Comparison of ENCODE assay signal across 1 cellular context in the genomic region with DNA sequence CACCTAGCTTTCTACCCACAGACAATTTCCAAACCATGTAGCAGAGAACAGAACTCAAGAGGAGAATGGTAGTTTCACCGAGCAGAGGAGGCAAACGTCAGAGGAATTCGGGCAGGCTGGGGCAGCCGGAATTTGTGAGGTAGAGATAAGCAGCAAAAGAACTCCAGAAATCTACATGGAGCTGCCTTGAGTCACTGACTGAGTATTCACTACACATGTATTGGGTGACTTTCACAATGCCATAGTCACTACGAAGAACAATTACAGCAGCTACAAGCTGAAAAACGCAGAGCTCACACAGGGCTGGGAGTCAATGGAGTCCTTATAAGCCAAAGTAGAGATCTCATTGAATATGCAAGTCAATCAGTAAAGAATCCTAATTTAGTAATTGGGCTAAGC.
TF ChIP-seq lines count a peak whose summit lies in the region.

No MANE protein-coding gene starts in this region.

TF ChIP-seq in K562, 482 proteins besides CTCF, POLR2A, EP300 and RAD21 (continued from another document and continues in another):
- TF ChIP-seq, protein P1, sequence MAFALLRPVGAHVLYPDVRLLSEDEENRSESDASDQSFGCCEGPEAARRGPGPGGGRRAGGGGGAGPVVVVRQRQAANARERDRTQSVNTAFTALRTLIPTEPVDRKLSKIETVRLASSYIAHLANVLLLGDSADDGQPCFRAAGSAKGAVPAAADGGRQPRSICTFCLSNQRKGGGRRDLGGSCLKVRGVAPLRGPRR (CRISPR knock-in tag; IDR thresholded peaks at IDR 0.05) = no peak
- TF ChIP-seq ZNF354B (CRISPR knock-in tag; IDR thresholded peaks at IDR 0.05) = no peak
- 0 out of 2 replicates have a peak, but pooled peaks have one; percentile 14 for TF ChIP-seq NCOA1 (IDR thresholded peaks at IDR 0.05; ENCODE audit: low read depth)
- no peak for TF ChIP-seq ATF1 (CRISPR knock-in tag; IDR thresholded peaks at IDR 0.05)
- 0 out of 2 replicates have a peak, but pooled peaks have one; percentile 30 for TF ChIP-seq ATF1 (tag; IDR thresholded peaks at IDR 0.05)
- TF ChIP-seq GATAD2A (IDR thresholded peaks at IDR 0.05) = no peak
- peak; percentile 52; the same call in 1 of the 2 replicates for TF ChIP-seq TAL1 (IDR thresholded peaks at IDR 0.05)
- no peak for TF ChIP-seq SIN3A (IDR thresholded peaks at IDR 0.05; ENCODE audit: borderline replicate concordance in 2 of 2, control insufficient read depth in 1 of 2, low read depth in 2 of 2, low read length in 2 of 2)
- no peak for TF ChIP-seq SREBF2 (CRISPR knock-in tag; IDR thresholded peaks at IDR 0.05)
- peak; percentile 87 for TF ChIP-seq SMARCA4 (IDR thresholded peaks at IDR 0.05)
- no peak for TF ChIP-seq ZNF263 (CRISPR knock-in tag; IDR thresholded peaks at IDR 0.05; ENCODE audit: borderline replicate concordance)
- TF ChIP-seq DPF2 (IDR thresholded peaks at IDR 0.05) = peak; percentile 87
- no peak for TF ChIP-seq ZBED1 (IDR thresholded peaks at IDR 0.05)
- no peak for TF ChIP-seq ZSCAN32 (CRISPR knock-in tag; IDR thresholded peaks at IDR 0.05)
- no peak for TF ChIP-seq ZNF165 (CRISPR knock-in tag; IDR thresholded peaks at IDR 0.05; ENCODE audit: borderline replicate concordance)
- TF ChIP-seq MTF1 (CRISPR knock-in tag; IDR thresholded peaks at IDR 0.05; ENCODE audit: borderline replicate concordance) = no peak
- no peak for TF ChIP-seq SMARCB1 (IDR thresholded peaks at IDR 0.05; ENCODE audit: insufficient read length, low read depth)
- 0 out of 2 replicates have a peak, but pooled peaks have one; percentile 62 for TF ChIP-seq MXI1 (IDR thresholded peaks at IDR 0.05; ENCODE audit: low read depth, low read length)
- peak in 1 of 3 experiments; percentile 36 for TF ChIP-seq YY1 (IDR thresholded peaks at IDR 0.05; ENCODE audit: borderline replicate concordance in 1 of 3, control insufficient read depth in 1 of 3, extremely low read depth in 1 of 3, insufficient read depth in 3 of 3, insufficient read length in 1 of 3, insufficient replicate concordance in 2 of 3, low read depth in 1 of 3, low read length in 2 of 3)
- peak; percentile 21; the same call in 1 of the 2 replicates for TF ChIP-seq CREM (IDR thresholded peaks at IDR 0.05; ENCODE audit: low read depth)
- peak in 1 of 2 experiments; percentile 73; a peak in 2 of 4 replicates for TF ChIP-seq RCOR1 (IDR thresholded peaks at IDR 0.05; ENCODE audit: borderline replicate concordance in 1 of 2, low read depth in 2 of 2, low read length in 2 of 2)
- peak; percentile 46; the same call in 1 of the 2 replicates for TF ChIP-seq SMARCC2 (IDR thresholded peaks at IDR 0.05; ENCODE audit: low read depth)
- no peak for TF ChIP-seq SIX5 (IDR thresholded peaks at IDR 0.05; ENCODE audit: borderline replicate concordance in 1 of 2, insufficient read depth in 1 of 2, low read depth in 1 of 2, low read length in 2 of 2)
- TF ChIP-seq TBL1XR1 (IDR thresholded peaks at IDR 0.05; ENCODE audit: low read length in 2 of 2) = peak in 1 of 2 experiments; percentile 72; a peak in 1 of 4 replicates
- no peak for TF ChIP-seq SMAD3 (CRISPR knock-in tag; conservative IDR thresholded peaks at IDR 0.05)
- TF ChIP-seq CEBPB (tag; IDR thresholded peaks at IDR 0.05) = peak; percentile 84
- TF ChIP-seq PTTG1 (tag; IDR thresholded peaks at IDR 0.05; ENCODE audit: low read depth) = no peak
- TF ChIP-seq CEBPG (CRISPR knock-in tag; IDR thresholded peaks at IDR 0.05) = no peak
- TF ChIP-seq CEBPG (tag; conservative IDR thresholded peaks at IDR 0.05 in 1 of 2, IDR thresholded peaks at IDR 0.05 in 1 of 2) = 0 out of 4 replicates have a peak, but pooled peaks of 1 of the 2 experiments have one; percentile 21
- TF ChIP-seq ADNP (tag; IDR thresholded peaks at IDR 0.05) = no peak
- TF ChIP-seq, protein P2, sequence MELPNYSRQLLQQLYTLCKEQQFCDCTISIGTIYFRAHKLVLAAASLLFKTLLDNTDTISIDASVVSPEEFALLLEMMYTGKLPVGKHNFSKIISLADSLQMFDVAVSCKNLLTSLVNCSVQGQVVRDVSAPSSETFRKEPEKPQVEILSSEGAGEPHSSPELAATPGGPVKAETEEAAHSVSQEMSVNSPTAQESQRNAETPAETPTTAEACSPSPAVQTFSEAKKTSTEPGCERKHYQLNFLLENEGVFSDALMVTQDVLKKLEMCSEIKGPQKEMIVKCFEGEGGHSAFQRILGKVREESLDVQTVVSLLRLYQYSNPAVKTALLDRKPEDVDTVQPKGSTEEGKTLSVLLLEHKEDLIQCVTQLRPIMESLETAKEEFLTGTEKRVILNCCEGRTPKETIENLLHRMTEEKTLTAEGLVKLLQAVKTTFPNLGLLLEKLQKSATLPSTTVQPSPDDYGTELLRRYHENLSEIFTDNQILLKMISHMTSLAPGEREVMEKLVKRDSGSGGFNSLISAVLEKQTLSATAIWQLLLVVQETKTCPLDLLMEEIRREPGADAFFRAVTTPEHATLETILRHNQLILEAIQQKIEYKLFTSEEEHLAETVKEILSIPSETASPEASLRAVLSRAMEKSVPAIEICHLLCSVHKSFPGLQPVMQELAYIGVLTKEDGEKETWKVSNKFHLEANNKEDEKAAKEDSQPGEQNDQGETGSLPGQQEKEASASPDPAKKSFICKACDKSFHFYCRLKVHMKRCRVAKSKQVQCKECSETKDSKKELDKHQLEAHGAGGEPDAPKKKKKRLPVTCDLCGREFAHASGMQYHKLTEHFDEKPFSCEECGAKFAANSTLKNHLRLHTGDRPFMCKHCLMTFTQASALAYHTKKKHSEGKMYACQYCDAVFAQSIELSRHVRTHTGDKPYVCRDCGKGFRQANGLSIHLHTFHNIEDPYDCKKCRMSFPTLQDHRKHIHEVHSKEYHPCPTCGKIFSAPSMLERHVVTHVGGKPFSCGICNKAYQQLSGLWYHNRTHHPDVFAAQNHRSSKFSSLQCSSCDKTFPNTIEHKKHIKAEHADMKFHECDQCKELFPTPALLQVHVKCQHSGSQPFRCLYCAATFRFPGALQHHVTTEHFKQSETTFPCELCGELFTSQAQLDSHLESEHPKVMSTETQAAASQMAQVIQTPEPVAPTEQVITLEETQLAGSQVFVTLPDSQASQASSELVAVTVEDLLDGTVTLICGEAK (IDR thresholded peaks at IDR 0.05) = 0 out of 2 replicates have a peak, but pooled peaks have one; percentile 33
- TF ChIP-seq, protein P2 (CRISPR knock-in tag; IDR thresholded peaks at IDR 0.05) = no peak
- TF ChIP-seq DNMT1 (IDR thresholded peaks at IDR 0.05) = no peak
- TF ChIP-seq ZFP36 (IDR thresholded peaks at IDR 0.05; ENCODE audit: low read depth, low read length, partially characterized antibody) = no peak
- no peak for TF ChIP-seq RBM34 (IDR thresholded peaks at IDR 0.05; ENCODE audit: borderline replicate concordance, insufficient read depth, low read length)
- 0 out of 2 replicates have a peak, but pooled peaks have one; percentile 5 for TF ChIP-seq HCFC1 (IDR thresholded peaks at IDR 0.05; ENCODE audit: low read depth, low read length)
- TF ChIP-seq POLR2AphosphoS5 (IDR thresholded peaks at IDR 0.05; ENCODE audit: control insufficient read depth, insufficient read depth, low read depth, low read length) = 0 out of 2 replicates have a peak, but pooled peaks have one; percentile 29
- TF ChIP-seq TEAD4 (IDR thresholded peaks at IDR 0.05; ENCODE audit: low read length) = peak; percentile 81
- TF ChIP-seq TEAD4 (CRISPR knock-in tag; IDR thresholded peaks at IDR 0.05; ENCODE audit: borderline replicate concordance) = no peak
- TF ChIP-seq, protein P3, sequence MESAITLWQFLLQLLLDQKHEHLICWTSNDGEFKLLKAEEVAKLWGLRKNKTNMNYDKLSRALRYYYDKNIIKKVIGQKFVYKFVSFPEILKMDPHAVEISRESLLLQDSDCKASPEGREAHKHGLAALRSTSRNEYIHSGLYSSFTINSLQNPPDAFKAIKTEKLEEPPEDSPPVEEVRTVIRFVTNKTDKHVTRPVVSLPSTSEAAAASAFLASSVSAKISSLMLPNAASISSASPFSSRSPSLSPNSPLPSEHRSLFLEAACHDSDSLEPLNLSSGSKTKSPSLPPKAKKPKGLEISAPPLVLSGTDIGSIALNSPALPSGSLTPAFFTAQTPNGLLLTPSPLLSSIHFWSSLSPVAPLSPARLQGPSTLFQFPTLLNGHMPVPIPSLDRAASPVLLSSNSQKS (CRISPR knock-in tag; IDR thresholded peaks at IDR 0.05) = no peak
- peak in 1 of 2 experiments; percentile 78; a peak in 2 of 4 replicates for TF ChIP-seq HDAC1 (IDR thresholded peaks at IDR 0.05)
- TF ChIP-seq EHMT2 (IDR thresholded peaks at IDR 0.05) = peak; percentile 58; the same call in 1 of the 2 replicates
- peak; percentile 46 to 62; a peak in 3 of 4 replicates for TF ChIP-seq NRF1 (conservative IDR thresholded peaks at IDR 0.05 in 1 of 2, IDR thresholded peaks at IDR 0.05 in 1 of 2)
- TF ChIP-seq MYC (IDR thresholded peaks at IDR 0.05; ENCODE audit: low read depth, low read length) = peak; percentile 54; the same call in 1 of the 2 replicates
- TF ChIP-seq MYC (CRISPR knock-in tag; IDR thresholded peaks at IDR 0.05; ENCODE audit: borderline replicate concordance, low read depth) = no peak
- no peak for TF ChIP-seq HMGN3 (IDR thresholded peaks at IDR 0.05; ENCODE audit: borderline replicate concordance, extremely low read depth, insufficient read length, low read depth, low read length)
- TF ChIP-seq, protein P4, sequence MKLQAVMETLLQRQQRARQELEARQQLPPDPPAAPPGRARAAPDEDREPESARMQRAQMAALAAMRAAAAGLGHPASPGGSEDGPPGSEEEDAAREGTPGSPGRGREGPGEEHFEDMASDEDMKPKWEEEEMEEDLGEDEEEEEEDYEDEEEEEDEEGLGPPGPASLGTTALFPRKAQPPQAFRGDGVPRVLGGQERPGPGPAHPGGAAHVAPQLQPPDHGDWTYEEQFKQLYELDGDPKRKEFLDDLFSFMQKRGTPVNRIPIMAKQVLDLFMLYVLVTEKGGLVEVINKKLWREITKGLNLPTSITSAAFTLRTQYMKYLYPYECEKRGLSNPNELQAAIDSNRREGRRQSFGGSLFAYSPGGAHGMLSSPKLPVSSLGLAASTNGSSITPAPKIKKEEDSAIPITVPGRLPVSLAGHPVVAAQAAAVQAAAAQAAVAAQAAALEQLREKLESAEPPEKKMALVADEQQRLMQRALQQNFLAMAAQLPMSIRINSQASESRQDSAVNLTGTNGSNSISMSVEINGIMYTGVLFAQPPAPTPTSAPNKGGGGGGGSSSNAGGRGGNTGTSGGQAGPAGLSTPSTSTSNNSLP (IDR thresholded peaks at IDR 0.05; ENCODE audit: borderline replicate concordance, low read depth, low read length) = 0 out of 2 replicates have a peak, but pooled peaks have one; percentile 62
- peak; percentile 63 for TF ChIP-seq CBFA2T2 (conservative IDR thresholded peaks at IDR 0.05)
- TF ChIP-seq, protein P5, sequence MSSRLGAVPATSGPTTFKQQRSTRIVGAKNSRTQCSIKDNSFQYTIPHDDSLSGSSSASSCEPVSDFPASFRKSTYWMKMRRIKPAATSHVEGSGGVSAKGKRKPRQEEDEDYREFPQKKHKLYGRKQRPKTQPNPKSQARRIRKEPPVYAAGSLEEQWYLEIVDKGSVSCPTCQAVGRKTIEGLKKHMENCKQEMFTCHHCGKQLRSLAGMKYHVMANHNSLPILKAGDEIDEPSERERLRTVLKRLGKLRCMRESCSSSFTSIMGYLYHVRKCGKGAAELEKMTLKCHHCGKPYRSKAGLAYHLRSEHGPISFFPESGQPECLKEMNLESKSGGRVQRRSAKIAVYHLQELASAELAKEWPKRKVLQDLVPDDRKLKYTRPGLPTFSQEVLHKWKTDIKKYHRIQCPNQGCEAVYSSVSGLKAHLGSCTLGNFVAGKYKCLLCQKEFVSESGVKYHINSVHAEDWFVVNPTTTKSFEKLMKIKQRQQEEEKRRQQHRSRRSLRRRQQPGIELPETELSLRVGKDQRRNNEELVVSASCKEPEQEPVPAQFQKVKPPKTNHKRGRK (tag; IDR thresholded peaks at IDR 0.05) = no peak
- TF ChIP-seq, protein P6, sequence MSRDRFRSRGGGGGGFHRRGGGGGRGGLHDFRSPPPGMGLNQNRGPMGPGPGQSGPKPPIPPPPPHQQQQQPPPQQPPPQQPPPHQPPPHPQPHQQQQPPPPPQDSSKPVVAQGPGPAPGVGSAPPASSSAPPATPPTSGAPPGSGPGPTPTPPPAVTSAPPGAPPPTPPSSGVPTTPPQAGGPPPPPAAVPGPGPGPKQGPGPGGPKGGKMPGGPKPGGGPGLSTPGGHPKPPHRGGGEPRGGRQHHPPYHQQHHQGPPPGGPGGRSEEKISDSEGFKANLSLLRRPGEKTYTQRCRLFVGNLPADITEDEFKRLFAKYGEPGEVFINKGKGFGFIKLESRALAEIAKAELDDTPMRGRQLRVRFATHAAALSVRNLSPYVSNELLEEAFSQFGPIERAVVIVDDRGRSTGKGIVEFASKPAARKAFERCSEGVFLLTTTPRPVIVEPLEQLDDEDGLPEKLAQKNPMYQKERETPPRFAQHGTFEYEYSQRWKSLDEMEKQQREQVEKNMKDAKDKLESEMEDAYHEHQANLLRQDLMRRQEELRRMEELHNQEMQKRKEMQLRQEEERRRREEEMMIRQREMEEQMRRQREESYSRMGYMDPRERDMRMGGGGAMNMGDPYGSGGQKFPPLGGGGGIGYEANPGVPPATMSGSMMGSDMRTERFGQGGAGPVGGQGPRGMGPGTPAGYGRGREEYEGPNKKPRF (IDR thresholded peaks at IDR 0.05; ENCODE audit: low read depth, low read length) = no peak
